Comparison of ENCODE assay signal across 11 cellular contexts in the genomic region with DNA sequence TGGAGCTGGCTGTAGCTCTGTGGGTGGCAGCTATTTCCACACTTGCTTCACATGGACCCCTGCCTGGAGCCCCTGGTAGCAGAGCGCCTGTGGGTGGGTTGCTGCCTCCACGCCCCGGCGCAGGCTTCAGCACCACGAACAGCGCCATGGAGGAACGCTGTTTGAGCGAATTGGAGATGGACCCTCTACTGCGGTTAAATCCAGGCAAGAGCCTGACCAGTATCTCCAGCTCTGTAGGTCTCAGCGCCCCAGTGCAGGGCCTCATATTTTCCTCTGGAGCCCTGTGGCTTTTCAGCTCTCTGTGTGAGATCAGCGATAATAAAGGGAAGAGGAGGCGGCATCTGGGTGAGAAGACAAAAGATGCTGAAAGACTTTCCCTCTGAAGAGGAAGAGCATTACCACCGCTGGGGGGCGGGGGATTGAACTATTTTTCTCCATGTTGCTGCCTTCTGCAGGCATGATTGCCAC. TPM values are rescaled to one million over a fixed set of nuclear protein-coding genes. Genes with fewer than 3 reads are reported as not detected.
DNase-seq lines count a peak whose midpoint lies in the region; ATAC-seq and TF ChIP-seq lines count a peak whose summit lies in the region.
"Had no signal": no experiment of that assay in that cellular context is flagged by ENCODE, and none has a peak within 500 bp of the region (broad histone marks: within the 10 kb centered on the region; RNA-seq: fewer than 3 reads in every experiment).

No MANE protein-coding gene starts in this region.

- intact Hi-C loops in right lobe of liver (cut with DNase I), result no loop called here

- H3K4me3 ChIP-seq in astrocyte of the spinal cord (ENCODE audit: low read depth, low read length), result no peak overlapping the region
- H3K4me3 ChIP-seq in right lobe of liver, result peak overlapping the region in 1 of 3 donors; percentile 4
- no peak overlapping the region for H3K4me3 ChIP-seq in tibial nerve
- H3K4me3 ChIP-seq: HAP-1 had no signal

- no peak for TF ChIP-seq EP300 in Ishikawa (IDR thresholded peaks at IDR 0.05; ENCODE audit: borderline replicate concordance)
- no peak for TF ChIP-seq EP300 in tibial nerve (IDR thresholded peaks at IDR 0.05)

- peak overlapping the region in 1 of 3 donors; percentile 63 for H3K27ac ChIP-seq in right lobe of liver
- H3K27ac ChIP-seq in tibial nerve, result no peak overlapping the region

- H3K9me3 ChIP-seq in right lobe of liver (no peaks in the 10 kb centered on the region), tibial nerve (no peaks in the 10 kb centered on the region)
- H3K9me3 ChIP-seq: HAP-1 had no signal

- TF ChIP-seq CTCF in astrocyte of the spinal cord (IDR thresholded peaks at IDR 0.05; ENCODE audit: low read depth, low read length) (no peak), right lobe of liver (IDR thresholded peaks at IDR 0.05) (no peak), tibial nerve (IDR thresholded peaks at IDR 0.05) (no peak)

- H3K4me1 ChIP-seq in right lobe of liver, result peaks cover 0 to 60% (median 22%) of the 10 kb centered on the region in 4 donors
- no peaks in the 10 kb centered on the region for H3K4me1 ChIP-seq in tibial nerve
- H3K4me1 ChIP-seq: HAP-1 had no signal

- H3K36me3 ChIP-seq in right lobe of liver, result no peaks in the 10 kb centered on the region
- H3K36me3 ChIP-seq in tibial nerve, result no peaks in the 10 kb centered on the region
- H3K36me3 ChIP-seq: HAP-1 had no signal

- TF ChIP-seq POLR2A in right lobe of liver (IDR thresholded peaks at IDR 0.05) (no peak), tibial nerve (IDR thresholded peaks at IDR 0.05) (no peak)

- 14% methylated on average over 11 of the region's 14 CpGs for WGBS in right lobe of liver (ENCODE audit: insufficient coverage, low coverage, low lambda C conversion rate, missing lambda C conversion rate)
- WGBS in tibial nerve, 2 donors, result 3 to 4% methylated on average over 14 of the region's 14 CpGs

- ATAC-seq in right lobe of liver (peak in 3 of 4 donors; percentile 28 to 44 (median 30)), GM19452 (IDR thresholded peaks at IDR 0.05; ENCODE audit: unreplicated experiment) (no peak)
- ATAC-seq: activated T-helper 17 cell treated with anti-CD3 and anti-CD28 coated beads, Interleukin-2, amount 50 U/mL, for 72 hours; Right ventricle myocardium inferior had no signal

- in situ Hi-C loops in astrocyte of the spinal cord (cut with HindIII; ENCODE audit: low sequenced_read_pairs), result no loop called here

- TF ChIP-seq RAD21 in Ishikawa (IDR thresholded peaks at IDR 0.05; ENCODE audit: low read depth), result no peak

- peak; percentile 50 for DNase-seq in Daoy (ENCODE audit: low read depth)
- DNase-seq in astrocyte of the spinal cord (ENCODE audit: low read depth, low spot score), result peak; percentile 35
- peak; percentile 51 to 72 (median 72) for DNase-seq in right lobe of liver
- DNase-seq in NCI-H510A (lab: John Stamatoyannopoulos, UW), result no peak
- DNase-seq in tibial nerve (ENCODE audit: low spot score in 2 of 2), result no peak
- DNase-seq in stimulated activated CD4-positive, alpha-beta T cell treated with anti-CD3 and anti-CD28 coated beads, Interleukin-4, amount 100 ng/mL, for 24 hours, result no peak

- H3K27me3 ChIP-seq in right lobe of liver (no peaks in the 10 kb centered on the region), tibial nerve (peaks cover 0 to 59% of the 10 kb centered on the region in 2 donors)

TF ChIP-seq in Ishikawa, 13 proteins besides CTCF, POLR2A, EP300 and RAD21:
- TF ChIP-seq, protein P1, sequence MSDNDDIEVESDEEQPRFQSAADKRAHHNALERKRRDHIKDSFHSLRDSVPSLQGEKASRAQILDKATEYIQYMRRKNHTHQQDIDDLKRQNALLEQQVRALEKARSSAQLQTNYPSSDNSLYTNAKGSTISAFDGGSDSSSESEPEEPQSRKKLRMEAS (IDR thresholded peaks at IDR 0.05), result no peak
- TF ChIP-seq FOXM1 (IDR thresholded peaks at IDR 0.05; ENCODE audit: borderline replicate concordance, low read depth), result no peak
- TF ChIP-seq, protein P2, sequence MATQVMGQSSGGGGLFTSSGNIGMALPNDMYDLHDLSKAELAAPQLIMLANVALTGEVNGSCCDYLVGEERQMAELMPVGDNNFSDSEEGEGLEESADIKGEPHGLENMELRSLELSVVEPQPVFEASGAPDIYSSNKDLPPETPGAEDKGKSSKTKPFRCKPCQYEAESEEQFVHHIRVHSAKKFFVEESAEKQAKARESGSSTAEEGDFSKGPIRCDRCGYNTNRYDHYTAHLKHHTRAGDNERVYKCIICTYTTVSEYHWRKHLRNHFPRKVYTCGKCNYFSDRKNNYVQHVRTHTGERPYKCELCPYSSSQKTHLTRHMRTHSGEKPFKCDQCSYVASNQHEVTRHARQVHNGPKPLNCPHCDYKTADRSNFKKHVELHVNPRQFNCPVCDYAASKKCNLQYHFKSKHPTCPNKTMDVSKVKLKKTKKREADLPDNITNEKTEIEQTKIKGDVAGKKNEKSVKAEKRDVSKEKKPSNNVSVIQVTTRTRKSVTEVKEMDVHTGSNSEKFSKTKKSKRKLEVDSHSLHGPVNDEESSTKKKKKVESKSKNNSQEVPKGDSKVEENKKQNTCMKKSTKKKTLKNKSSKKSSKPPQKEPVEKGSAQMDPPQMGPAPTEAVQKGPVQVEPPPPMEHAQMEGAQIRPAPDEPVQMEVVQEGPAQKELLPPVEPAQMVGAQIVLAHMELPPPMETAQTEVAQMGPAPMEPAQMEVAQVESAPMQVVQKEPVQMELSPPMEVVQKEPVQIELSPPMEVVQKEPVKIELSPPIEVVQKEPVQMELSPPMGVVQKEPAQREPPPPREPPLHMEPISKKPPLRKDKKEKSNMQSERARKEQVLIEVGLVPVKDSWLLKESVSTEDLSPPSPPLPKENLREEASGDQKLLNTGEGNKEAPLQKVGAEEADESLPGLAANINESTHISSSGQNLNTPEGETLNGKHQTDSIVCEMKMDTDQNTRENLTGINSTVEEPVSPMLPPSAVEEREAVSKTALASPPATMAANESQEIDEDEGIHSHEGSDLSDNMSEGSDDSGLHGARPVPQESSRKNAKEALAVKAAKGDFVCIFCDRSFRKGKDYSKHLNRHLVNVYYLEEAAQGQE (IDR thresholded peaks at IDR 0.05; ENCODE audit: low read depth), result peak; percentile 88

RNA-seq across cellular contexts. Expression of a gene that starts 12.0 kb away (rescaled TPM):
- 1.1 and 1.2 TPM in 2 replicates for total RNA-seq in Daoy (2014; rRNA removed; shearing (Covaris generic))
- total RNA-seq in right lobe of liver, result 10 to 100 TPM in 4 of 6 experiments, 1 to 10 TPM in 2; 7.7 to 25.8 (median 14.2) TPM
- total RNA-seq in tibial nerve, result under 1 TPM in 1 of 4 donors, not detected in 3; under 0.01 TPM

Comparison
In these comparisons a context has a peak if more than half of its experiments do, and no peak if none do; other contexts are left out.
1. DNase-seq: peak in Daoy (single experiment), astrocyte of the spinal cord (single experiment) and right lobe of liver (3 of 3); none in NCI-H510A (single experiment), tibial nerve (0 of 2) and stimulated activated CD4-positive, alpha-beta T cell treated with anti-CD3 and anti-CD28 coated beads, Interleukin-4, amount 100 ng/mL, for 24 hours (single experiment).